Comparison of ENCODE assay signal across 18 cellular contexts in genomic region chr17:80691784-80692183, GRCh38.
DNase-seq lines count a peak whose midpoint lies in the region; ATAC-seq and TF ChIP-seq lines count a peak whose summit lies in the region.
"Had no signal": no experiment of that assay in that cellular context is flagged by ENCODE, and none has a peak within 500 bp of the region (broad histone marks: within the 10 kb centered on the region; RNA-seq: fewer than 3 reads in every experiment).

No MANE protein-coding gene starts in this region.

- H3K4me3 Mint-ChIP-seq in activated CD4-positive, alpha-beta T cell treated with anti-CD3 and anti-CD28 coated beads, Interleukin-2, amount 10 ng/mL, durations not matched to agents 7 days and 5 days: no peak overlapping the region
- no peak overlapping the region for H3K4me3 Mint-ChIP-seq in activated CD4-positive, alpha-beta T cell treated with anti-CD3 and anti-CD28 coated beads for 36 hours
- no peak overlapping the region for H3K4me3 Mint-ChIP-seq in WTC11
- no peak overlapping the region for H3K4me3 Mint-ChIP-seq in activated T-cell treated with anti-CD3 and anti-CD28 coated beads, Interleukin-2, amount 50 U/mL, for 72 hours
- H3K4me3 Mint-ChIP-seq: B cell; CD4-positive, CD25-positive, alpha-beta regulatory T cell had no signal

- CTCF ChIA-PET in activated CD4-positive, alpha-beta T cell treated with anti-CD3 and anti-CD28 coated beads, Interleukin-2, amount 10 ng/mL, durations not matched to agents 7 days and 5 days (lab: Charles Lee): no interaction called here
- CTCF ChIA-PET in activated CD4-positive, alpha-beta T cell treated with anti-CD3 and anti-CD28 coated beads for 36 hours (lab: Charles Lee): no interaction called here
- CTCF ChIA-PET in WTC11 (lab: Charles Lee): no interaction called here

- peaks cover 58% of the 10 kb centered on the region for H3K4me1 Mint-ChIP-seq in activated CD4-positive, alpha-beta T cell treated with anti-CD3 and anti-CD28 coated beads, Interleukin-2, amount 10 ng/mL, durations not matched to agents 7 days and 5 days
- H3K4me1 Mint-ChIP-seq in activated CD4-positive, alpha-beta T cell treated with anti-CD3 and anti-CD28 coated beads for 36 hours: peaks cover 38% of the 10 kb centered on the region
- H3K4me1 Mint-ChIP-seq in WTC11: peaks cover 51% of the 10 kb centered on the region
- peaks cover 38% of the 10 kb centered on the region for H3K4me1 Mint-ChIP-seq in activated T-cell treated with anti-CD3 and anti-CD28 coated beads, Interleukin-2, amount 50 U/mL, for 72 hours (ENCODE audit: low read depth)

- H3K27ac Mint-ChIP-seq in activated CD4-positive, alpha-beta T cell treated with anti-CD3 and anti-CD28 coated beads, Interleukin-2, amount 10 ng/mL, durations not matched to agents 7 days and 5 days: peak overlapping the region; percentile 52
- H3K27ac Mint-ChIP-seq in activated CD4-positive, alpha-beta T cell treated with anti-CD3 and anti-CD28 coated beads for 36 hours: no peak overlapping the region
- H3K27ac Mint-ChIP-seq in WTC11: peak overlapping the region; percentile 17; the same call in 1 of the 2 replicates
- no peak overlapping the region for H3K27ac Mint-ChIP-seq in activated T-cell treated with anti-CD3 and anti-CD28 coated beads, Interleukin-2, amount 50 U/mL, for 72 hours
- H3K27ac Mint-ChIP-seq: B cell had no signal

- peaks cover 28% of the 10 kb centered on the region for H3K36me3 Mint-ChIP-seq in activated CD4-positive, alpha-beta T cell treated with anti-CD3 and anti-CD28 coated beads, Interleukin-2, amount 10 ng/mL, durations not matched to agents 7 days and 5 days (ENCODE audit: low read depth)
- peaks cover 18% of the 10 kb centered on the region for H3K36me3 Mint-ChIP-seq in activated CD4-positive, alpha-beta T cell treated with anti-CD3 and anti-CD28 coated beads for 36 hours (ENCODE audit: low read depth)
- no peaks in the 10 kb centered on the region for H3K36me3 Mint-ChIP-seq in WTC11
- peaks cover 0 to 6% of the 10 kb centered on the region in 2 donors for H3K36me3 Mint-ChIP-seq in activated T-cell treated with anti-CD3 and anti-CD28 coated beads, Interleukin-2, amount 50 U/mL, for 72 hours (ENCODE audit: insufficient read depth in 2 of 2)

- intact Hi-C loops in activated CD4-positive, alpha-beta T cell treated with anti-CD3 and anti-CD28 coated beads for 36 hours (cut with DNase I, micrococcal nuclease): no loop called here
- intact Hi-C loops in left ventricle myocardium superior (cut with micrococcal nuclease): no loop called here

- no peaks in the 10 kb centered on the region for H3K27me3 Mint-ChIP-seq in activated CD4-positive, alpha-beta T cell treated with anti-CD3 and anti-CD28 coated beads, Interleukin-2, amount 10 ng/mL, durations not matched to agents 7 days and 5 days
- H3K27me3 Mint-ChIP-seq in activated CD4-positive, alpha-beta T cell treated with anti-CD3 and anti-CD28 coated beads for 36 hours: no peaks in the 10 kb centered on the region
- no peaks in the 10 kb centered on the region; the same call in 1 of the 2 replicates for H3K27me3 Mint-ChIP-seq in WTC11 (ENCODE audit: low read depth)
- no peaks in the 10 kb centered on the region for H3K27me3 Mint-ChIP-seq in activated T-cell treated with anti-CD3 and anti-CD28 coated beads, Interleukin-2, amount 50 U/mL, for 72 hours (ENCODE audit: low read depth)
- H3K27me3 Mint-ChIP-seq: B cell; CD4-positive, CD25-positive, alpha-beta regulatory T cell had no signal

- DNase-seq in activated CD4-positive, alpha-beta T cell treated with anti-CD3 and anti-CD28 coated beads, Interleukin-2, amount 10 ng/mL, durations not matched to agents 7 days and 5 days: no peak
- no peak for DNase-seq in activated CD4-positive, alpha-beta T cell treated with anti-CD3 and anti-CD28 coated beads for 36 hours
- DNase-seq in NCI-H2171 (lab: John Stamatoyannopoulos, UW) (peak; percentile 6), WTC11 (ENCODE audit: low spot score) (no peak), left ventricle myocardium superior (no peak)
- DNase-seq in activated T-cell treated with anti-CD3 and anti-CD28 coated beads, Interleukin-2, amount 50 U/mL, for 72 hours: no peak
- DNase-seq in effector CD8-positive, alpha-beta T cell (lab: John Stamatoyannopoulos, UW): no peak
- DNase-seq: CD4-positive, CD25-positive, alpha-beta regulatory T cell; MG63; NCI-H1048; NCI-H1436 treated with DMSO at 0.1 percent for 48 hours; NCI-H2029 treated with DMSO at 0.1 percent for 48 hours; NCI-H226; NCI-H524 treated with DMSO at 0.1 percent for 48 hours; OCI-M1; SJCRH30 had no signal

- POLR2A ChIA-PET in activated CD4-positive, alpha-beta T cell treated with anti-CD3 and anti-CD28 coated beads, Interleukin-2, amount 10 ng/mL, durations not matched to agents 7 days and 5 days (lab: Charles Lee): no interaction called here
- POLR2A ChIA-PET in activated CD4-positive, alpha-beta T cell treated with anti-CD3 and anti-CD28 coated beads for 36 hours (lab: Charles Lee): no interaction called here
- POLR2A ChIA-PET in WTC11 (lab: Charles Lee): no interaction called here

- H3K9me3 Mint-ChIP-seq in activated CD4-positive, alpha-beta T cell treated with anti-CD3 and anti-CD28 coated beads, Interleukin-2, amount 10 ng/mL, durations not matched to agents 7 days and 5 days: peaks cover 2% of the 10 kb centered on the region
- no peaks in the 10 kb centered on the region for H3K9me3 Mint-ChIP-seq in activated CD4-positive, alpha-beta T cell treated with anti-CD3 and anti-CD28 coated beads for 36 hours (ENCODE audit: low read depth)
- H3K9me3 Mint-ChIP-seq in WTC11: no peaks in the 10 kb centered on the region
- no peaks in the 10 kb centered on the region for H3K9me3 Mint-ChIP-seq in activated T-cell treated with anti-CD3 and anti-CD28 coated beads, Interleukin-2, amount 50 U/mL, for 72 hours
- H3K9me3 Mint-ChIP-seq: CD4-positive, CD25-positive, alpha-beta regulatory T cell had no signal

- no peak for ATAC-seq in activated CD4-positive, alpha-beta T cell treated with anti-CD3 and anti-CD28 coated beads for 36 hours
- no peak for ATAC-seq in WTC11
- ATAC-seq in left ventricle myocardium superior: no peak
- no peak for ATAC-seq in activated T-cell treated with anti-CD3 and anti-CD28 coated beads, Interleukin-2, amount 50 U/mL, for 72 hours (replicated peaks in 1 of 2)
- ATAC-seq: A549 had no signal

- TF ChIP-seq CTCF in WTC11 (IDR thresholded peaks at IDR 0.05): no peak

TF ChIP-seq in WTC11, 78 proteins besides CTCF, POLR2A, EP300 and RAD21 (continues in another document):
- TF ChIP-seq IRF1 (CRISPR knock-in tag; IDR thresholded peaks at IDR 0.05) (no peak), ZBTB43 (CRISPR knock-in tag; IDR thresholded peaks at IDR 0.05) (no peak), SMAD3 (CRISPR knock-in tag; IDR thresholded peaks at IDR 0.05; ENCODE audit: borderline replicate concordance) (no peak), ZNF416 (CRISPR knock-in tag; IDR thresholded peaks at IDR 0.05) (no peak), SMAD4 (CRISPR knock-in tag; IDR thresholded peaks at IDR 0.05) (no peak), TEAD4 (CRISPR knock-in tag; IDR thresholded peaks at IDR 0.05) (no peak), HMGA2 (CRISPR knock-in tag; IDR thresholded peaks at IDR 0.05) (no peak), CBFB (CRISPR knock-in tag; IDR thresholded peaks at IDR 0.05; ENCODE audit: low read depth) (no peak), ERG (CRISPR knock-in tag; IDR thresholded peaks at IDR 0.05) (no peak), NR1H2 (CRISPR knock-in tag; IDR thresholded peaks at IDR 0.05) (no peak), NFYB (CRISPR knock-in tag; conservative IDR thresholded peaks at IDR 0.05; ENCODE audit: low read depth) (no peak), ZNF396 (CRISPR knock-in tag; IDR thresholded peaks at IDR 0.05; ENCODE audit: borderline replicate concordance) (no peak)

Comparison
In these comparisons a context has a peak if more than half of its experiments do, and no peak if none do; other contexts are left out.
1. H3K27ac Mint-ChIP-seq: peak in activated CD4-positive, alpha-beta T cell treated with anti-CD3 and anti-CD28 coated beads, Interleukin-2, amount 10 ng/mL, durations not matched to agents 7 days and 5 days (single experiment) and WTC11 (single experiment); none in activated CD4-positive, alpha-beta T cell treated with anti-CD3 and anti-CD28 coated beads for 36 hours (single experiment) and activated T-cell treated with anti-CD3 and anti-CD28 coated beads, Interleukin-2, amount 50 U/mL, for 72 hours (single experiment).